ENCODE assay signal across 13 cellular contexts in the genomic region with DNA sequence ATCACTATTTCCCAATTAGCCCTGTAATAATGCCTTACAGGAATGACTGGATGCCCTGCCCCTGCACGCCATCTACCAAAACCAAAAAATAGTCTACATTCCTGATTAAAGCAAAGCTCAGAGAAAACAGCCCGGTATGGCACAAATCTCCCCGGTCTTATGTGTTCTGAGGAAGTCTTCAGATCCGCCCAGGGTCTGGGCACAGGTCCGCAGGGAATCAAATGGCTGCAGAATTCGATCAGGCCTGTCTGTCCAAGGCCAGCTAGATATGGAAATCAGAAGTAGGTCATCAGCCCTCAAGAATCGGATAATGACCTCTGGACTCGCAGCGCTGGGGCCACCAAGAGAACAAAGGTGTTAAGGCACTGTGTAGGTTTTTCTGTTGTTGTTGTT.
DNase-seq lines count a peak whose midpoint lies in the region; ATAC-seq and TF ChIP-seq lines count a peak whose summit lies in the region.
"Had no signal": no experiment of that assay in that cellular context is flagged by ENCODE, and none has a peak within 500 bp of the region (broad histone marks: within the 10 kb centered on the region; RNA-seq: fewer than 3 reads in every experiment).

No MANE protein-coding gene starts in this region.

- H3K4me2 ChIP-seq in PC-9 (peak overlapping the region; percentile 64), fibroblast of lung (ENCODE audit: extremely low read depth, insufficient read depth, low read length) (peak overlapping the region; percentile 13)

- in situ Hi-C loops in gastrocnemius medialis (cut with MboI; ENCODE audit: low sequenced_read_pairs in 4 of 4), result no loop called here

- H4K20me1 ChIP-seq in PC-9 (ENCODE audit: insufficient read depth) (no peaks in the 10 kb centered on the region), fibroblast of lung (ENCODE audit: control insufficient read depth, extremely low read depth, insufficient read depth, low read length) (no peaks in the 10 kb centered on the region)

- peak overlapping the region; percentile 95 for H3K27ac ChIP-seq in PC-9
- peak overlapping the region; percentile 55 for H3K27ac ChIP-seq in fibroblast of lung (ENCODE audit: insufficient read depth, low read length)
- H3K27ac ChIP-seq in gastrocnemius medialis, result peak overlapping the region; percentile 3 to 60 (median 58)

- H3K4me3 ChIP-seq in PC-9 (no peak overlapping the region), fibroblast of lung (replicated peaks in 1 of 4; ENCODE audit: control extremely low read depth in 1 of 4, insufficient read depth in 1 of 4, low read depth in 3 of 4, low read length in 4 of 4) (no peak overlapping the region), gastrocnemius medialis (no peak overlapping the region)
- H3K4me3 ChIP-seq: skin epidermis had no signal

- H2AFZ ChIP-seq in PC-9 (no peak overlapping the region), fibroblast of lung (ENCODE audit: low read length) (no peak overlapping the region)

- DNase-seq in Calu3, result no peak
- DNase-seq in PC-9, result no peak
- peak in 1 of 2 donors; percentile 77 for DNase-seq in fibroblast of lung (ENCODE audit: low read depth in 2 of 2)
- DNase-seq in gastrocnemius medialis, result no peak
- DNase-seq in NCI-H1417 treated with DMSO at 0.1 percent for 48 hours (lab: John Stamatoyannopoulos, UW), result no peak
- DNase-seq: activated gamma-delta T cell; effector CD8-positive, alpha-beta T cell; MM.1S; NCI-H82 had no signal

- H3F3A ChIP-seq in PC-9 (ENCODE audit: insufficient read depth, low read depth), result peaks cover 50% of the 10 kb centered on the region

- H3K27ac Mint-ChIP-seq in Calu3 (ENCODE audit: unreplicated experiment), result peak overlapping the region; percentile 77

- CTCF ChIA-PET in Calu3 (lab: Charles Lee), result interaction anchor here (0.8 to 1.0 kb wide), 4 partner anchors 33 to 124 kb away, joined by 3 to 6 read pairs (median 4); no protein-coding TSS in a partner anchor
- CTCF ChIA-PET in PC-9 (lab: Charles Lee), result interaction anchor here (0.6 kb wide), 2 partner anchors 27 to 44 kb away, joined by 3 to 5 read pairs; no protein-coding TSS in a partner anchor

- no peaks in the 10 kb centered on the region for H3K9me2 ChIP-seq in PC-9 (ENCODE audit: insufficient read depth)

- POLR2A ChIA-PET in PC-9 (lab: Charles Lee; ENCODE audit: unreplicated experiment), result no interaction called here

- no peaks in the 10 kb centered on the region for H3K27me3 ChIP-seq in PC-9 (ENCODE audit: insufficient read depth, low read depth)
- H3K27me3 ChIP-seq in fibroblast of lung (ENCODE audit: control insufficient read depth, insufficient read depth, low read length), result no peaks in the 10 kb centered on the region
- no peaks in the 10 kb centered on the region for H3K27me3 ChIP-seq in gastrocnemius medialis

- TF ChIP-seq POLR2A in gastrocnemius medialis (IDR thresholded peaks at IDR 0.05), result no peak

- H3K4me1 ChIP-seq in PC-9 (replicated peaks; ENCODE audit: insufficient read depth) (peaks cover 46% of the 10 kb centered on the region), fibroblast of lung (ENCODE audit: control insufficient read depth, extremely low read depth, insufficient read depth, low read length) (peaks cover 24% of the 10 kb centered on the region), gastrocnemius medialis (peaks cover 41 to 50% of the 10 kb centered on the region in 2 donors)

- no peaks in the 10 kb centered on the region for H3K9me3 Mint-ChIP-seq in Calu3 (ENCODE audit: low read depth, unreplicated experiment)

- H3K79me2 ChIP-seq in PC-9 (ENCODE audit: low read depth) (peaks cover 16% of the 10 kb centered on the region; the same call in 1 of the 2 replicates), fibroblast of lung (ENCODE audit: control insufficient read depth, insufficient read depth, low read length) (peaks cover 4% of the 10 kb centered on the region)

- intact Hi-C loops in Calu3 (cut with micrococcal nuclease; ENCODE audit: unreplicated experiment), result loop anchor here (1.0 kb wide), 1 partner anchor 48 kb away; no protein-coding TSS in a partner anchor
- intact Hi-C loops in PC-9 (cut with micrococcal nuclease; ENCODE audit: unreplicated experiment), result loop anchor here (1.0 to 2.0 kb wide), 6 partner anchors 29 to 177 kb away; no protein-coding TSS in a partner anchor
- intact Hi-C loops in gastrocnemius medialis (cut with DNase I; ENCODE audit: low total_unique reads), result loop anchor here (5.0 kb wide), 1 partner anchor 45 kb away; no protein-coding TSS in a partner anchor

- H3K9ac ChIP-seq in fibroblast of lung (ENCODE audit: insufficient read depth, low read length), result no peak overlapping the region

- BruUV-seq in Calu3 (replicated peaks; lab: Mats Ljungman, UMichigan) (no TSS peak), PC-9 (replicated peaks; lab: Mats Ljungman, UMichigan) (TSS peak; percentile 62)

- H3K4me3 Mint-ChIP-seq in Calu3 (ENCODE audit: low read depth, unreplicated experiment), result no peak overlapping the region

- H3K36me3 Mint-ChIP-seq in Calu3 (ENCODE audit: insufficient read depth, unreplicated experiment), result peaks cover 11% of the 10 kb centered on the region

- TF ChIP-seq CTCF in Calu3 (IDR thresholded peaks at IDR 0.05; ENCODE audit: unreplicated experiment) (no peak), PC-9 (conservative IDR thresholded peaks at IDR 0.05) (no peak), fibroblast of lung (conservative IDR thresholded peaks at IDR 0.05 in 1 of 2, IDR thresholded peaks at IDR 0.05 in 1 of 2; ENCODE audit: low read depth in 1 of 2, low read length in 2 of 2) (no peak), gastrocnemius medialis (IDR thresholded peaks at IDR 0.05 in 4 of 5, conservative IDR thresholded peaks at IDR 0.05 in 1 of 5) (no peak)

- no peaks in the 10 kb centered on the region for H3K9me3 ChIP-seq in PC-9 (ENCODE audit: insufficient read depth, low read depth)
- H3K9me3 ChIP-seq in fibroblast of lung (ENCODE audit: control insufficient read depth, insufficient read depth, low read depth, low read length), result no peaks in the 10 kb centered on the region
- no peaks in the 10 kb centered on the region for H3K9me3 ChIP-seq in gastrocnemius medialis

- ATAC-seq in gastrocnemius medialis (no peak), HG02763 (IDR thresholded peaks at IDR 0.05; ENCODE audit: unreplicated experiment) (no peak), HG02884 (IDR thresholded peaks at IDR 0.05; ENCODE audit: unreplicated experiment) (no peak), esophagus mucosa (no peak)

- peaks cover 29% of the 10 kb centered on the region for H3K4me1 Mint-ChIP-seq in Calu3 (ENCODE audit: low read depth, unreplicated experiment)

- H3K36me3 ChIP-seq in PC-9 (ENCODE audit: low read depth) (no peaks in the 10 kb centered on the region), fibroblast of lung (ENCODE audit: control insufficient read depth, insufficient read depth, low read length) (peaks cover 2% of the 10 kb centered on the region), gastrocnemius medialis (no peaks in the 10 kb centered on the region)

- H3K27me3 Mint-ChIP-seq in Calu3 (ENCODE audit: unreplicated experiment), result no peaks in the 10 kb centered on the region
